In genomic region chr13:21061077-21061945, GRCh38 we compare ENCODE assay signal across 8 cellular contexts. TPM values are rescaled to one million over a fixed set of nuclear protein-coding genes. Genes with fewer than 3 reads are reported as not detected.
DNase-seq lines count a peak whose midpoint lies in the region; TF ChIP-seq lines count a peak whose summit lies in the region.

Gene LATS2, minus strand, starts transcription at chr13:21061586. Its CDS starts 15,560 bp downstream, at chr13:21046026.

- no CpG with 5 or more reads among the region's 92 CpGs for WGBS in H9 (ENCODE audit: extremely low coverage, insufficient read length, low lambda C conversion rate)

- H3K23ac ChIP-seq in H9 (ENCODE audit: insufficient read length, low read depth, low read length), result no peak within 1 kb of the TSS

- peak within 1 kb of the TSS; percentile 73 to 83 (median 79); a peak in 5 of 7 replicates for H3K27ac Mint-ChIP-seq in H9

- H3K18ac ChIP-seq in H9 (ENCODE audit: insufficient read length, low read depth, low read length), result peak within 1 kb of the TSS; percentile 90

- peak within 1 kb of the TSS; percentile 52 for H3K4me2 ChIP-seq in H9 (ENCODE audit: insufficient read depth, insufficient read length, low read length)

- no peak within 1 kb of the TSS for H4K91ac ChIP-seq in H9 (ENCODE audit: insufficient read length, low read depth, low read length)

- H4K20me1 ChIP-seq in H9 (ENCODE audit: control insufficient read depth, insufficient read depth, insufficient read length), result no peaks in the 10 kb centered on the region

- H2BK12ac ChIP-seq in H9 (ENCODE audit: insufficient read length, low read depth, low read length), result no peak within 1 kb of the TSS

- H3K4me1 ChIP-seq in H9 (ENCODE audit: insufficient read depth, low read length), result peaks cover 4% of the 10 kb centered on the region; the same call in 1 of the 2 replicates
- peaks cover 22% of the 10 kb centered on the region; the same call in 1 of the 2 replicates for H3K4me1 ChIP-seq in iPS-20b (ENCODE audit: insufficient read depth, low read length)

- no peaks in the 10 kb centered on the region; a peak in 1 of 5 replicates for H3K9me3 Mint-ChIP-seq in H9

- no peak within 1 kb of the TSS for H2AFZ ChIP-seq in H9 (ENCODE audit: low read length)

- H3K27ac ChIP-seq in H9 (ENCODE audit: insufficient read length, low read depth, low read length) (no peak within 1 kb of the TSS), VCaP (peak within 1 kb of the TSS; percentile 93), caudate nucleus (ENCODE audit: low read depth, low read length) (peak within 1 kb of the TSS; percentile 88), iPS-20b (ENCODE audit: low read length) (peak within 1 kb of the TSS; percentile 77)

- no peak within 1 kb of the TSS for H3T11ph ChIP-seq in H9 (ENCODE audit: low read length)

- no peak within 1 kb of the TSS for H2BK15ac ChIP-seq in H9 (ENCODE audit: low read depth, low read length)

- peaks cover 0 to 8% (median 5%) of the 10 kb centered on the region in 3 experiments; a peak in 4 of 7 replicates for H3K36me3 Mint-ChIP-seq in H9 (ENCODE audit: insufficient read depth in 1 of 3, low read depth in 3 of 3)

- DNase-seq in GM12865 (ENCODE audit: low read depth) (peak; percentile 91), H9 (peak; percentile 96), MG63 (peak; percentile 96), caudate nucleus (lab: John Stamatoyannopoulos, UW) (peak in 60 of 61 donors; percentile 2 to 88 (median 72)), skeletal muscle cell (ENCODE audit: low read depth) (peak; percentile 85), DMS153 (lab: John Stamatoyannopoulos, UW) (no peak)

- H3K79me2 ChIP-seq in H9 (ENCODE audit: insufficient read depth, low read length), result peaks cover 14% of the 10 kb centered on the region; the same call in 1 of the 2 replicates

- peak within 1 kb of the TSS; percentile 90 for H3K14ac ChIP-seq in H9 (ENCODE audit: insufficient read depth, low read length)

- peaks cover 3% of the 10 kb centered on the region for H3K23me2 ChIP-seq in H9 (ENCODE audit: insufficient read length, low read depth, low read length, poor library complexity, severe bottlenecking)

- H4K5ac ChIP-seq in H9 (ENCODE audit: insufficient read length, low read depth, low read length), result no peak within 1 kb of the TSS

- H2BK20ac ChIP-seq in H9 (ENCODE audit: low read depth, low read length, poor library complexity, severe bottlenecking), result no peak within 1 kb of the TSS

- H3K27me3 ChIP-seq in H9 (ENCODE audit: insufficient read depth, low read length), result no peaks in the 10 kb centered on the region
- no peaks in the 10 kb centered on the region for H3K27me3 ChIP-seq in MG63
- H3K27me3 ChIP-seq in iPS-20b (ENCODE audit: insufficient read depth, low read length), result no peaks in the 10 kb centered on the region

- peaks cover 2% of the 10 kb centered on the region for H3K79me1 ChIP-seq in H9 (ENCODE audit: insufficient read depth, low read depth, low read length, poor library complexity, severe bottlenecking)

- peaks cover 31 to 42% of the 10 kb centered on the region in 2 experiments for H3K4me1 Mint-ChIP-seq in H9

- no peak within 1 kb of the TSS; the same call in 1 of the 2 replicates for H3K4ac ChIP-seq in H9 (ENCODE audit: low read depth, low read length)

- peak within 1 kb of the TSS; percentile 78 to 81 for H3K4me3 Mint-ChIP-seq in H9

- H3K36me3 ChIP-seq in MG63, result peaks cover 28% of the 10 kb centered on the region
- 0 out of 2 replicates have a peak, but pooled peaks cover 2% of the 10 kb centered on the region for H3K36me3 ChIP-seq in iPS-20b (ENCODE audit: insufficient read depth, low read depth, low read length)

- H2BK120ac ChIP-seq in H9 (ENCODE audit: low read depth, low read length, poor library complexity, severe bottlenecking), result no peak within 1 kb of the TSS

- no peaks in the 10 kb centered on the region for H3K27me3 Mint-ChIP-seq in H9 (ENCODE audit: low read depth)

- no peak within 1 kb of the TSS for H2AK5ac ChIP-seq in H9 (ENCODE audit: insufficient read length, low read length)

- no peak within 1 kb of the TSS for H4K8ac ChIP-seq in H9 (replicated peaks; ENCODE audit: insufficient read length, low read depth, low read length)

- H3K4me3 ChIP-seq in GM12865 (ENCODE audit: low read depth, low read length), result peak within 1 kb of the TSS; percentile 88
- H3K4me3 ChIP-seq in MG63, result peak within 1 kb of the TSS; percentile 97
- peak within 1 kb of the TSS; percentile 83 for H3K4me3 ChIP-seq in iPS-20b (ENCODE audit: low read length)
- peak within 1 kb of the TSS; percentile 89 for H3K4me3 ChIP-seq in skeletal muscle cell (ENCODE audit: low read depth, low read length)

- TF ChIP-seq CTCF in GM12865 (IDR thresholded peaks at IDR 0.05; ENCODE audit: insufficient read depth, low read depth, low read length, missing control alignments) (no peak), H9 (conservative IDR thresholded peaks at IDR 0.05) (no peak), VCaP (conservative IDR thresholded peaks at IDR 0.05) (peak; percentile 27)

- no peak within 1 kb of the TSS for H3K56ac ChIP-seq in H9 (ENCODE audit: insufficient read length, low read depth, low read length)

- H3K9ac ChIP-seq in H9 (ENCODE audit: extremely low read depth, insufficient read length, low read length), result peak within 1 kb of the TSS; percentile 80
- peak within 1 kb of the TSS; percentile 90 for H3K9ac ChIP-seq in iPS-20b (ENCODE audit: low read depth, low read length)

- H3K9me3 ChIP-seq in H9 (ENCODE audit: control insufficient read depth, low read depth, low read length), result no peaks in the 10 kb centered on the region
- H3K9me3 ChIP-seq in MG63, result no peaks in the 10 kb centered on the region
- H3K9me3 ChIP-seq in iPS-20b (ENCODE audit: insufficient read depth, low read depth, low read length), result no peaks in the 10 kb centered on the region

- H2BK5ac ChIP-seq in H9 (ENCODE audit: insufficient read length, low read length), result peak within 1 kb of the TSS; percentile 8

RNA-seq across cellular contexts. Expression of gene LATS2, which starts in this region (rescaled TPM):
- total RNA-seq in H9 (2021), result 16.8 and 20.0 TPM in 2 replicates
- 8.2 and 10.6 TPM in 2 replicates for total RNA-seq in MG63 (2014; rRNA removed; shearing (Covaris generic); ENCODE audit: low replicate concordance)
